8 cellular contexts compared by ENCODE assay signal in the genomic region with DNA sequence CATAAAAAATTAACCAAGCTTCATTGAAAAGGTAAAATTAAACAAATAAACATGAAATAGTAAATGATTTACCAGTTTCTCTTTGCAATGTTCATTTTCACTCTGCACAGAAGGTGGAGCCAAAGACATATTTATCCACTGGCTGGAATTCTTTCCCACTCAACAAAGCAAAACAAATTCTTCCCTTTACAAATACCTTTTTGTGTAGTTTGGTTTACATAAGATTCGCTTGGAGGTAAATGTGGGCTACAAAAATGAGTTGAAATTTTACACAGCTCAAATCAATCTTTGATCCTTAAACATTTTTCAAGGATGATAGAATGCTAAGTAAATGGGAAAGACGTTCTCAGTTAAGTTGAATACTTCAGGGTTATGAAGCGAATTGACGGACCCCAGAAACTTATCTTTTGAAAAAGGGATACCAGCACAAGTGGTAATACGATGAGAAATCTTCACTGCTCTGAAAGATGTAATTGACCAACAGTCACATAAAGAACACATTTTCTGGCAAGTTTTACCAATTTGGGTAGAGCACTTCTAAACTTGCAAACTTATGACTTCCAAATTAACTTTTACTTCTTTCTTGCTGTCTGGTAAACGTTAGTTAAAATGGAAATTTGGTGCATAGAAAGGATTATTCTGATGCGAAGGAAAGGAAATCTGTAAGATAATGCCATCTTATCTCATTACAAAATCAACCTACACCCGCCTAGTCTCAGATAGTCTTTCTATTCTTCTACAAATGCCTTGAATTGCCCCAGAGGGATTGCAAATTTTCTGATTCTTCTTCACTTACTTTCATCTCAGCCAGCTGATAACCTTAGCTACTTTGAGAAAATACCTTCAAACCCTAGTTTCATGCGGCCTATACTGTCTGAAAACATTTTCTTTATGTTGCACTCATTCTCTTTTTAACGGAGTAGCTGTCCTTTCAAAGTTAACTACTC. TPM values are rescaled to one million over a fixed set of nuclear protein-coding genes. Genes with fewer than 3 reads are reported as not detected.
DNase-seq lines count a peak whose midpoint lies in the region; ATAC-seq and TF ChIP-seq lines count a peak whose summit lies in the region.

No MANE protein-coding gene starts in this region.

- H3K27ac Mint-ChIP-seq in T-helper 17 cell, result no peak overlapping the region

- H3K27ac ChIP-seq in RWPE2 (ENCODE audit: poor library complexity, severe bottlenecking) (no peak overlapping the region), spleen (no peak overlapping the region)

- H3K27me3 Mint-ChIP-seq in T-helper 17 cell, result peaks cover 22% of the 10 kb centered on the region

- H3K9me3 ChIP-seq in RWPE2 (ENCODE audit: severe bottlenecking) (no peaks in the 10 kb centered on the region), spleen (no peaks in the 10 kb centered on the region), T-helper 17 cell (ENCODE audit: control insufficient read depth, low read length, poor library complexity, severe bottlenecking) (no peaks in the 10 kb centered on the region)

- H3K4me1 ChIP-seq in RWPE2 (ENCODE audit: insufficient read depth, poor library complexity, severe bottlenecking), result no peaks in the 10 kb centered on the region
- peaks cover 0 to under 1% (median 0%) of the 10 kb centered on the region in 6 donors for H3K4me1 ChIP-seq in spleen

- peak; percentile 33 for DNase-seq in NCI-H748 (lab: John Stamatoyannopoulos, UW; ENCODE audit: unreplicated experiment)
- no peak for DNase-seq in NCI-H748 treated with DMSO at 0.1 percent for 48 hours (lab: John Stamatoyannopoulos, UW)
- DNase-seq in RWPE2 (ENCODE audit: low spot score), result no peak
- DNase-seq in glomerular visceral epithelial cell (ENCODE audit: extremely low spot score), result peak; percentile 40
- DNase-seq in spleen, result no peak
- no peak for DNase-seq in omental fat pad (ENCODE audit: low spot score)
- DNase-seq in NCI-H2029 (lab: John Stamatoyannopoulos, UW), result no peak
- no peak for DNase-seq in T-helper 17 cell

- 58 to 69% (median 67%) methylated on average over 10 of the region's 10 CpGs for WGBS in spleen, 5 donors

- ATAC-seq in RWPE2 (ENCODE audit: low read depth), result peak; percentile 41; the same call in 1 of the 3 replicates
- no peak for ATAC-seq in omental fat pad (ENCODE audit: low FRiP score)
- ATAC-seq in T-helper 17 cell, result no peak

- H3K4me1 Mint-ChIP-seq in T-helper 17 cell, result peaks cover 6% of the 10 kb centered on the region

- no peaks in the 10 kb centered on the region for H3K36me3 Mint-ChIP-seq in T-helper 17 cell (ENCODE audit: low read depth)

- TF ChIP-seq POLR2A in spleen (IDR thresholded peaks at IDR 0.05), result no peak

- H3K27me3 ChIP-seq in RWPE2 (ENCODE audit: insufficient read depth, poor library complexity, severe bottlenecking), result no peaks in the 10 kb centered on the region
- peaks cover 0 to 13% (median 0%) of the 10 kb centered on the region in 7 donors for H3K27me3 ChIP-seq in spleen (replicated peaks in 1 of 7)

- H3K36me3 ChIP-seq in RWPE2 (ENCODE audit: low read depth) (no peaks in the 10 kb centered on the region), spleen (no peaks in the 10 kb centered on the region)

- intact Hi-C loops in spleen (cut with DNase I; ENCODE audit: low total_unique reads), result loop anchor here (2.0 to 5.0 kb wide), 2 partner anchors 418 to 602 kb away; no protein-coding TSS in a partner anchor

- TF ChIP-seq CTCF in RWPE2 (IDR thresholded peaks at IDR 0.05; ENCODE audit: poor library complexity, severe bottlenecking), result peak; percentile 89
- TF ChIP-seq CTCF in spleen (IDR thresholded peaks at IDR 0.05 in 8 of 11, conservative IDR thresholded peaks at IDR 0.05 in 3 of 11), result peak in 8 of 11 experiments; percentile 11 to 53 (median 36)
- no peak for TF ChIP-seq CTCF in omental fat pad (IDR thresholded peaks at IDR 0.05)

- no peak overlapping the region for H3K4me3 Mint-ChIP-seq in T-helper 17 cell

- H3K4me3 ChIP-seq in RWPE2 (ENCODE audit: severe bottlenecking) (no peak overlapping the region), spleen (no peak overlapping the region)

RNA-seq across cellular contexts. Expression of a gene that starts 4.7 kb away (rescaled TPM):
- total RNA-seq in spleen, result 1 to 10 TPM; 1.3 to 8.1 (median 3.4) TPM
- 1 to 10 TPM; 1.5 to 6.5 (median 2.7) TPM for polyA plus RNA-seq in spleen
- total RNA-seq in omental fat pad, result 100 to 1,000 TPM in 3 of 4 donors, 10 to 100 TPM in 1; 54.2 to 339 (median 196) TPM
- total RNA-seq in T-helper 17 cell, result under 1 TPM in 1 of 2 donors, not detected in 1; 0.12 TPM

Comparison
In these comparisons a context has a peak if more than half of its experiments do, and no peak if none do; other contexts are left out.
1. DNase-seq: peak in NCI-H748 (single experiment) and glomerular visceral epithelial cell (single experiment); none in NCI-H748 treated with DMSO at 0.1 percent for 48 hours (single experiment), RWPE2 (single experiment), spleen (single experiment), omental fat pad (single experiment), NCI-H2029 (single experiment) and T-helper 17 cell (0 of 3).
2. CTCF ChIP-seq: peak in RWPE2 (single experiment) and spleen (8 of 11); none in omental fat pad (0 of 3).
3. RNA of a gene that starts 4.7 kb away (total RNA-seq): 54.2 to 339 TPM in omental fat pad; 1.3 to 8.1 TPM in spleen and 0.12 TPM in T-helper 17 cell; every median in the first group is over 4 times any median in the second.